In the genomic region with DNA sequence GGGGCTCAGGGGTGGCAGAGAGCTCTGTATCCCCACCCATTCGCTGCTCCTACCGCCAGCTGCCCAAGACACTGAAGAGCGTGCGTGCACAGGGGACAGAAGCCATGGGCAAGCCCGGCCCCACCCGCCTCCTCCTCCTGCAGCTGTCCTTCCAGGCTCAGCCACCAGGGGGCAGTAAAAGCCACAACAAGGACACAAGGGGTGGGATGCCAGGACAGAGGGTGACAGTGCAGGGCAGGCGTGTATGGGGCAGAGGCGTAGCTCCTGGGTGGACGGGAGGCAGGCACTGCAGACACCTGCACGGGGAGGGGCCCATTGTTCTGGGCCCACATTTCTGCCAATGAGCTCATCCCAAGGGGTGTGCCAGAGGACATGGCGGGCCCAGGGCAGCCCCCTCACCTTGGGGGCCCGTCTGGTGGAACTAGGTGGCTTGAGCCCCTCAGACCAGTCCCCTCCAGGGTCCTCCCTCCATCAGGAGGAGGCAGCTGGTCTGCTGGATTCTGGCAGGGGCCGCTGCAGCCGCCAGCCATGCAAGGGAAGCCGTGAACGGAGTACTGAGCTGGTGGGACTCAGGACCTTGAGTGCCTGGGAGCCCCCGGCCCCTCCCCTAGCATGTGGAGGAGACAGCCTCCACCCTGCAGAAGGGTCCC, we compare ENCODE assay signal across 1 cellular context.
TF ChIP-seq lines count a peak whose summit lies in the region.

No MANE protein-coding gene starts in this region.

TF ChIP-seq in K562, 482 proteins besides CTCF, POLR2A, EP300 and RAD21 (continued from another document and continues in another):
- TF ChIP-seq, protein P1, sequence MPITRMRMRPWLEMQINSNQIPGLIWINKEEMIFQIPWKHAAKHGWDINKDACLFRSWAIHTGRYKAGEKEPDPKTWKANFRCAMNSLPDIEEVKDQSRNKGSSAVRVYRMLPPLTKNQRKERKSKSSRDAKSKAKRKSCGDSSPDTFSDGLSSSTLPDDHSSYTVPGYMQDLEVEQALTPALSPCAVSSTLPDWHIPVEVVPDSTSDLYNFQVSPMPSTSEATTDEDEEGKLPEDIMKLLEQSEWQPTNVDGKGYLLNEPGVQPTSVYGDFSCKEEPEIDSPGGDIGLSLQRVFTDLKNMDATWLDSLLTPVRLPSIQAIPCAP (CRISPR knock-in tag; IDR thresholded peaks at IDR 0.05; ENCODE audit: borderline replicate concordance) = no peak
- peak; percentile 62 for TF ChIP-seq RBM22 (IDR thresholded peaks at IDR 0.05; ENCODE audit: low read depth, low read length, poor library complexity, severe bottlenecking)
- 0 out of 2 replicates have a peak, but pooled peaks have one; percentile 31 for TF ChIP-seq ZBTB7A (IDR thresholded peaks at IDR 0.05; ENCODE audit: borderline replicate concordance, control insufficient read depth, low read depth, low read length)
- 0 out of 2 replicates have a peak, but pooled peaks have one; percentile 29 for TF ChIP-seq ZNF143 (CRISPR knock-in tag; IDR thresholded peaks at IDR 0.05)
- 0 out of 2 replicates have a peak, but pooled peaks have one; percentile 22 for TF ChIP-seq SP1 (CRISPR knock-in tag; IDR thresholded peaks at IDR 0.05)
- peak in 1 of 3 experiments; percentile 11 for TF ChIP-seq YY1 (IDR thresholded peaks at IDR 0.05; ENCODE audit: borderline replicate concordance in 1 of 3, control insufficient read depth in 1 of 3, extremely low read depth in 1 of 3, insufficient read depth in 3 of 3, insufficient read length in 1 of 3, insufficient replicate concordance in 2 of 3, low read depth in 1 of 3, low read length in 2 of 3)
- no peak for TF ChIP-seq PURB (CRISPR knock-in tag; IDR thresholded peaks at IDR 0.05; ENCODE audit: low read depth)
- peak in 1 of 2 experiments; percentile 48; a peak in 2 of 4 replicates for TF ChIP-seq FOXK2 (conservative IDR thresholded peaks at IDR 0.05 in 1 of 2, IDR thresholded peaks at IDR 0.05 in 1 of 2; ENCODE audit: low read depth in 2 of 2)
- TF ChIP-seq SNIP1 (IDR thresholded peaks at IDR 0.05; ENCODE audit: low read depth) = no peak
- 0 out of 2 replicates have a peak, but pooled peaks have one; percentile 38 for TF ChIP-seq CC2D1A (IDR thresholded peaks at IDR 0.05)
- TF ChIP-seq SMC3 (conservative IDR thresholded peaks at IDR 0.05; ENCODE audit: insufficient read depth, low read depth, low read length) = peak; percentile 83
- peak; percentile 55; the same call in 1 of the 2 replicates for TF ChIP-seq ZBTB33 (CRISPR knock-in tag; IDR thresholded peaks at IDR 0.05)
- TF ChIP-seq MAZ (CRISPR knock-in tag; conservative IDR thresholded peaks at IDR 0.05 in 1 of 2, IDR thresholded peaks at IDR 0.05 in 1 of 2) = peak; percentile 53 to 70; a peak in 3 of 4 replicates
- peak; percentile 76; the same call in 1 of the 2 replicates for TF ChIP-seq POLR2AphosphoS2 (IDR thresholded peaks at IDR 0.05; ENCODE audit: low read length)
- TF ChIP-seq POLR2G (IDR thresholded peaks at IDR 0.05; ENCODE audit: low read depth, low read length) = peak; percentile 54
- no peak for TF ChIP-seq RAD51 (IDR thresholded peaks at IDR 0.05; ENCODE audit: borderline replicate concordance, low read depth)
- TF ChIP-seq MYNN (IDR thresholded peaks at IDR 0.05) = peak; percentile 60; the same call in 1 of the 2 replicates
- TF ChIP-seq MYNN (CRISPR knock-in tag; IDR thresholded peaks at IDR 0.05) = no peak
- TF ChIP-seq, protein P2, sequence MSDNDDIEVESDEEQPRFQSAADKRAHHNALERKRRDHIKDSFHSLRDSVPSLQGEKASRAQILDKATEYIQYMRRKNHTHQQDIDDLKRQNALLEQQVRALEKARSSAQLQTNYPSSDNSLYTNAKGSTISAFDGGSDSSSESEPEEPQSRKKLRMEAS (CRISPR knock-in tag; IDR thresholded peaks at IDR 0.05) = peak; percentile 51; the same call in 1 of the 2 replicates
- TF ChIP-seq, protein P3, sequence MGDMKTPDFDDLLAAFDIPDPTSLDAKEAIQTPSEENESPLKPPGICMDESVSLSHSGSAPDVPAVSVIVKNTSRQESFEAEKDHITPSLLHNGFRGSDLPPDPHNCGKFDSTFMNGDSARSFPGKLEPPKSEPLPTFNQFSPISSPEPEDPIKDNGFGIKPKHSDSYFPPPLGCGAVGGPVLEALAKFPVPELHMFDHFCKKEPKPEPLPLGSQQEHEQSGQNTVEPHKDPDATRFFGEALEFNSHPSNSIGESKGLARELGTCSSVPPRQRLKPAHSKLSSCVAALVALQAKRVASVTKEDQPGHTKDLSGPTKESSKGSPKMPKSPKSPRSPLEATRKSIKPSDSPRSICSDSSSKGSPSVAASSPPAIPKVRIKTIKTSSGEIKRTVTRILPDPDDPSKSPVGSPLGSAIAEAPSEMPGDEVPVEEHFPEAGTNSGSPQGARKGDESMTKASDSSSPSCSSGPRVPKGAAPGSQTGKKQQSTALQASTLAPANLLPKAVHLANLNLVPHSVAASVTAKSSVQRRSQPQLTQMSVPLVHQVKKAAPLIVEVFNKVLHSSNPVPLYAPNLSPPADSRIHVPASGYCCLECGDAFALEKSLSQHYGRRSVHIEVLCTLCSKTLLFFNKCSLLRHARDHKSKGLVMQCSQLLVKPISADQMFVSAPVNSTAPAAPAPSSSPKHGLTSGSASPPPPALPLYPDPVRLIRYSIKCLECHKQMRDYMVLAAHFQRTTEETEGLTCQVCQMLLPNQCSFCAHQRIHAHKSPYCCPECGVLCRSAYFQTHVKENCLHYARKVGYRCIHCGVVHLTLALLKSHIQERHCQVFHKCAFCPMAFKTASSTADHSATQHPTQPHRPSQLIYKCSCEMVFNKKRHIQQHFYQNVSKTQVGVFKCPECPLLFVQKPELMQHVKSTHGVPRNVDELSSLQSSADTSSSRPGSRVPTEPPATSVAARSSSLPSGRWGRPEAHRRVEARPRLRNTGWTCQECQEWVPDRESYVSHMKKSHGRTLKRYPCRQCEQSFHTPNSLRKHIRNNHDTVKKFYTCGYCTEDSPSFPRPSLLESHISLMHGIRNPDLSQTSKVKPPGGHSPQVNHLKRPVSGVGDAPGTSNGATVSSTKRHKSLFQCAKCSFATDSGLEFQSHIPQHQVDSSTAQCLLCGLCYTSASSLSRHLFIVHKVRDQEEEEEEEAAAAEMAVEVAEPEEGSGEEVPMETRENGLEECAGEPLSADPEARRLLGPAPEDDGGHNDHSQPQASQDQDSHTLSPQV (IDR thresholded peaks at IDR 0.05) = no peak
- 0 out of 2 replicates have a peak, but pooled peaks have one; percentile 15 for TF ChIP-seq RBFOX2 (IDR thresholded peaks at IDR 0.05; ENCODE audit: low read depth, low read length)
- TF ChIP-seq HDGF (IDR thresholded peaks at IDR 0.05) = peak; percentile 67; the same call in 1 of the 2 replicates
- no peak for TF ChIP-seq PTBP1 (IDR thresholded peaks at IDR 0.05; ENCODE audit: low read depth, low read length)
- TF ChIP-seq, protein P4, sequence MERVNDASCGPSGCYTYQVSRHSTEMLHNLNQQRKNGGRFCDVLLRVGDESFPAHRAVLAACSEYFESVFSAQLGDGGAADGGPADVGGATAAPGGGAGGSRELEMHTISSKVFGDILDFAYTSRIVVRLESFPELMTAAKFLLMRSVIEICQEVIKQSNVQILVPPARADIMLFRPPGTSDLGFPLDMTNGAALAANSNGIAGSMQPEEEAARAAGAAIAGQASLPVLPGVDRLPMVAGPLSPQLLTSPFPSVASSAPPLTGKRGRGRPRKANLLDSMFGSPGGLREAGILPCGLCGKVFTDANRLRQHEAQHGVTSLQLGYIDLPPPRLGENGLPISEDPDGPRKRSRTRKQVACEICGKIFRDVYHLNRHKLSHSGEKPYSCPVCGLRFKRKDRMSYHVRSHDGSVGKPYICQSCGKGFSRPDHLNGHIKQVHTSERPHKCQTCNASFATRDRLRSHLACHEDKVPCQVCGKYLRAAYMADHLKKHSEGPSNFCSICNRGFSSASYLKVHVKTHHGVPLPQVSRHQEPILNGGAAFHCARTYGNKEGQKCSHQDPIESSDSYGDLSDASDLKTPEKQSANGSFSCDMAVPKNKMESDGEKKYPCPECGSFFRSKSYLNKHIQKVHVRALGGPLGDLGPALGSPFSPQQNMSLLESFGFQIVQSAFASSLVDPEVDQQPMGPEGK (CRISPR knock-in tag; IDR thresholded peaks at IDR 0.05; ENCODE audit: borderline replicate concordance) = no peak
- TF ChIP-seq ZNF407 (IDR thresholded peaks at IDR 0.05; ENCODE audit: low read depth) = no peak
- 0 out of 2 replicates have a peak, but pooled peaks have one; percentile 20 for TF ChIP-seq SUPT5H (IDR thresholded peaks at IDR 0.05)
- TF ChIP-seq ZFX (CRISPR knock-in tag; IDR thresholded peaks at IDR 0.05) = 0 out of 2 replicates have a peak, but pooled peaks have one; percentile 7
- peak; percentile 81 for TF ChIP-seq TFAP4 (CRISPR knock-in tag; IDR thresholded peaks at IDR 0.05; ENCODE audit: borderline replicate concordance)
- TF ChIP-seq, protein P5, sequence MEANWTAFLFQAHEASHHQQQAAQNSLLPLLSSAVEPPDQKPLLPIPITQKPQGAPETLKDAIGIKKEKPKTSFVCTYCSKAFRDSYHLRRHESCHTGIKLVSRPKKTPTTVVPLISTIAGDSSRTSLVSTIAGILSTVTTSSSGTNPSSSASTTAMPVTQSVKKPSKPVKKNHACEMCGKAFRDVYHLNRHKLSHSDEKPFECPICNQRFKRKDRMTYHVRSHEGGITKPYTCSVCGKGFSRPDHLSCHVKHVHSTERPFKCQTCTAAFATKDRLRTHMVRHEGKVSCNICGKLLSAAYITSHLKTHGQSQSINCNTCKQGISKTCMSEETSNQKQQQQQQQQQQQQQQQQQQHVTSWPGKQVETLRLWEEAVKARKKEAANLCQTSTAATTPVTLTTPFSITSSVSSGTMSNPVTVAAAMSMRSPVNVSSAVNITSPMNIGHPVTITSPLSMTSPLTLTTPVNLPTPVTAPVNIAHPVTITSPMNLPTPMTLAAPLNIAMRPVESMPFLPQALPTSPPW (CRISPR knock-in tag; IDR thresholded peaks at IDR 0.05) = peak; percentile 89
- peak; percentile 59; the same call in 1 of the 2 replicates for TF ChIP-seq RB1 (IDR thresholded peaks at IDR 0.05; ENCODE audit: low read depth)
